ENCODE assay signal across 8 cellular contexts in genomic region chr12:121801601-121802484, GRCh38. TPM values are rescaled to one million over a fixed set of nuclear protein-coding genes. Genes with fewer than 3 reads are reported as not detected.
DNase-seq lines count a peak whose midpoint lies in the region; ATAC-seq and TF ChIP-seq lines count a peak whose summit lies in the region.

No MANE protein-coding gene starts in this region.

- no peak for TF ChIP-seq CTCF in lung (IDR thresholded peaks at IDR 0.05; ENCODE audit: control extremely low read depth, extremely low read depth)

- H3K27ac ChIP-seq in KOPT-K1 (ENCODE audit: low read depth, low read length, poor library complexity, severe bottlenecking) (peak overlapping the region; percentile 98), cingulate gyrus (ENCODE audit: low read depth, low read length) (peak overlapping the region; percentile 100), lung (ENCODE audit: low read depth in 1 of 2, low read length in 1 of 2) (peak overlapping the region; percentile 100), thymus (ENCODE audit: low read depth) (peak overlapping the region; percentile 100)

- H3K4me1 Mint-ChIP-seq in T-helper 1 cell treated with Interleukin-12 subunit alpha and Interleukin-12 subunit beta and Interleukin-4 antibody, amounts not matched to agents 30 μg/mL and 1 μg/mL, for 36 hours (ENCODE audit: low read depth) = peaks cover 39% of the 10 kb centered on the region

- H3K4me1 ChIP-seq in lung (ENCODE audit: control insufficient read depth in 2 of 2, insufficient read depth in 2 of 2, low read length in 2 of 2) (peaks cover 8 to 24% of the 10 kb centered on the region in 2 donors), thymus (ENCODE audit: control insufficient read depth, insufficient read depth, low read length) (peaks cover 21% of the 10 kb centered on the region)

- peak overlapping the region; percentile 95 for H3K27ac Mint-ChIP-seq in T-helper 1 cell treated with Interleukin-12 subunit alpha and Interleukin-12 subunit beta and Interleukin-4 antibody, amounts not matched to agents 30 μg/mL and 1 μg/mL, for 36 hours

- peak overlapping the region; percentile 86 for H3K4me3 Mint-ChIP-seq in T-helper 1 cell treated with Interleukin-12 subunit alpha and Interleukin-12 subunit beta and Interleukin-4 antibody, amounts not matched to agents 30 μg/mL and 1 μg/mL, for 36 hours

- 1 to 2% methylated on average over 18 of the region's 18 CpGs for WGBS in lung, 2 donors
- under 1% methylated on average over 18 of the region's 18 CpGs for WGBS in thymus

- H3K36me3 ChIP-seq in KOPT-K1 (ENCODE audit: insufficient read depth, low read length) = peaks cover 37% of the 10 kb centered on the region
- H3K36me3 ChIP-seq in lung (ENCODE audit: control insufficient read depth in 2 of 2, insufficient read depth in 2 of 2, low read length in 2 of 2) = peaks cover 0 to 1% of the 10 kb centered on the region in 2 donors
- H3K36me3 ChIP-seq in thymus (ENCODE audit: control insufficient read depth, insufficient read depth) = peaks cover 18% of the 10 kb centered on the region

- no peaks in the 10 kb centered on the region for H3K27me3 Mint-ChIP-seq in T-helper 1 cell treated with Interleukin-12 subunit alpha and Interleukin-12 subunit beta and Interleukin-4 antibody, amounts not matched to agents 30 μg/mL and 1 μg/mL, for 36 hours (ENCODE audit: low read depth)

- no peaks in the 10 kb centered on the region for H3K27me3 ChIP-seq in lung (ENCODE audit: control insufficient read depth, insufficient read depth)
- H3K27me3 ChIP-seq in thymus (ENCODE audit: control insufficient read depth, insufficient read depth) = no peaks in the 10 kb centered on the region

- H3K4me3 ChIP-seq in lung (peak overlapping the region; percentile 77), thymus (ENCODE audit: low read length) (peak overlapping the region; percentile 100)

- H3K9me3 Mint-ChIP-seq in T-helper 1 cell treated with Interleukin-12 subunit alpha and Interleukin-12 subunit beta and Interleukin-4 antibody, amounts not matched to agents 30 μg/mL and 1 μg/mL, for 36 hours = no peaks in the 10 kb centered on the region

- DNase-seq in COLO668 (lab: John Stamatoyannopoulos, UW; ENCODE audit: unreplicated experiment) (peak; percentile 53), lung (ENCODE audit: low spot score) (no peak)

- H3K9me3 ChIP-seq in KOPT-K1 (ENCODE audit: insufficient read depth, low read length, poor library complexity, severe bottlenecking) = no peaks in the 10 kb centered on the region
- H3K9me3 ChIP-seq in lung (ENCODE audit: control insufficient read depth in 2 of 2, insufficient read depth in 1 of 2, low read length in 1 of 2) = no peaks in the 10 kb centered on the region
- no peaks in the 10 kb centered on the region for H3K9me3 ChIP-seq in thymus (ENCODE audit: control insufficient read depth)

- H3K36me3 Mint-ChIP-seq in T-helper 1 cell treated with Interleukin-12 subunit alpha and Interleukin-12 subunit beta and Interleukin-4 antibody, amounts not matched to agents 30 μg/mL and 1 μg/mL, for 36 hours (ENCODE audit: low read depth) = peaks cover 40% of the 10 kb centered on the region

- no peak for ATAC-seq in lung (ENCODE audit: insufficient read depth, low FRiP score)
- no peak for ATAC-seq in GM18873 (IDR thresholded peaks at IDR 0.05; ENCODE audit: low FRiP score, unreplicated experiment)
- ATAC-seq in HG03354 (IDR thresholded peaks at IDR 0.05; ENCODE audit: poor library complexity, severe bottlenecking, unreplicated experiment) = no peak

RNA-seq across cellular contexts. Expression of gene SETD1B, which starts 2.0 kb away (rescaled TPM):
- 10 to 100 TPM; 12.4 to 28.1 TPM for total RNA-seq in lung
- 1 to 10 TPM; 7.3 to 8.3 TPM for polyA plus RNA-seq in lung
- 11.8 TPM for polyA plus RNA-seq in thymus

RNA-seq across cellular contexts. Expression of gene RHOF, which starts 8.4 kb away (rescaled TPM):
- 10 to 100 TPM; 33.2 to 34.7 TPM for total RNA-seq in lung
- polyA plus RNA-seq in lung (10 to 100 TPM; 15.1 to 16.5 TPM), thymus (12.9 TPM)

RNA-seq across cellular contexts. Expression of gene HPD, which starts 56.8 kb away (rescaled TPM):
- total RNA-seq in lung = 1 to 10 TPM in 1 of 2 donors, not detected in 1; 4.0 TPM
- 1 to 10 TPM in 1 of 2 donors, under 1 TPM in 1; 0.88 to 1.2 TPM for polyA plus RNA-seq in lung
- polyA plus RNA-seq in thymus = 0.87 TPM
